ENCODE assay signal across 8 cellular contexts in the genomic region with DNA sequence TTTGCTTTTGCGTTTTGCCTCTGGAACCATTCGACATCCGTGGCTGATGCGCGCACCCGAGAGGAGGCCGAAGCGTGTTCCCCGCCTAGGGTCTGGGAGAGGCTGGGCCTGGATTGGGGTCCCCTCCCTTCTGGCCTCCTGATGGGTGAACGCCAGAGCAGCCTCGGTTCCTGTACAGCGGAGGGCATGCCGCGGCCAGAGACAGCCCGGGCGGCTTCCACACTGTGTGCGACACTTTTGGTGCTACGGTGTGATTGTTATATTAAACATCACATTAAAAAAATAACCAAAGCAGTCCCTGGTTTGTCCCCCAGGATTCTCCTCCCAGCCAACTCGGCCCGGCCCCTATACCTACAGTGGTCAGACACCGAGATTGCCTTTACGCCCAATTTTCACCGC. TPM values are rescaled to one million over a fixed set of nuclear protein-coding genes. Genes with fewer than 3 reads are reported as not detected.
DNase-seq lines count a peak whose midpoint lies in the region; ATAC-seq and TF ChIP-seq lines count a peak whose summit lies in the region.

No MANE protein-coding gene starts in this region.

- H3K27me3 ChIP-seq in HUES64 (ENCODE audit: insufficient read depth, low read length): peaks cover 100% of the 10 kb centered on the region

- H3K4me3 Mint-ChIP-seq in central memory CD8-positive, alpha-beta T cell: peak overlapping the region; percentile 59
- peak overlapping the region; percentile 71 to 88 (median 80) for H3K4me3 Mint-ChIP-seq in naive B cell

- peaks cover 3% of the 10 kb centered on the region; the same call in 1 of the 2 replicates for H3K9me3 ChIP-seq in HUES64 (ENCODE audit: insufficient read depth, low read depth, low read length)

- no peaks in the 10 kb centered on the region for H3K36me3 ChIP-seq in HUES64 (ENCODE audit: insufficient read depth, low read length)

- WGBS in HUES64: 73% methylated on average over 19 of the region's 23 CpGs

- TF ChIP-seq CTCF in AG10803 (conservative IDR thresholded peaks at IDR 0.05; ENCODE audit: low read length): no peak

- no peak overlapping the region for H3K9ac ChIP-seq in HUES64 (ENCODE audit: low read depth, low read length)

- no peaks in the 10 kb centered on the region for H3K9me3 Mint-ChIP-seq in central memory CD8-positive, alpha-beta T cell
- peaks cover 0 to 27% (median 5%) of the 10 kb centered on the region in 7 donors for H3K9me3 Mint-ChIP-seq in naive B cell

- no peak overlapping the region for H3K27ac ChIP-seq in HUES64 (ENCODE audit: low read depth, low read length)

- H3K4me1 Mint-ChIP-seq in central memory CD8-positive, alpha-beta T cell: peaks cover 33% of the 10 kb centered on the region
- peaks cover 25 to 39% (median 39%) of the 10 kb centered on the region in 3 donors for H3K4me1 Mint-ChIP-seq in naive B cell

- no peaks in the 10 kb centered on the region; the same call in 1 of the 2 replicates for H3K4me1 ChIP-seq in HUES64 (ENCODE audit: insufficient read depth, low read length)

- H3K27ac Mint-ChIP-seq in central memory CD8-positive, alpha-beta T cell (ENCODE audit: low read depth): no peak overlapping the region
- peak overlapping the region in 4 of 6 donors; percentile 78 to 98 (median 86) for H3K27ac Mint-ChIP-seq in naive B cell

- H3K27me3 Mint-ChIP-seq in central memory CD8-positive, alpha-beta T cell: peaks cover 82% of the 10 kb centered on the region
- peaks cover 44 to 77% (median 59%) of the 10 kb centered on the region in 3 donors for H3K27me3 Mint-ChIP-seq in naive B cell

- peaks cover 31% of the 10 kb centered on the region for H3K36me3 Mint-ChIP-seq in central memory CD8-positive, alpha-beta T cell (ENCODE audit: insufficient read depth)
- H3K36me3 Mint-ChIP-seq in naive B cell: peaks cover 0 to 8% of the 10 kb centered on the region in 2 donors

- ATAC-seq in central memory CD8-positive, alpha-beta T cell (replicated peaks; ENCODE audit: extremely low read depth, poor library complexity, severe bottlenecking): no peak
- peak; percentile 23 to 30 for ATAC-seq in naive B cell (ENCODE audit: low read depth in 2 of 2)

- DNase-seq in AG10803 (ENCODE audit: low read depth) (no peak), naive B cell (no peak), activated gamma-delta T cell treated with Interleukin-2 at 50 U/mL for 16 hours (no peak), C1 segment of cervical spinal cord (lab: John Stamatoyannopoulos, UW) (no peak), NCI-H2029 treated with DMSO at 0.1 percent for 48 hours (lab: John Stamatoyannopoulos, UW) (no peak), NCI-H2081 (lab: John Stamatoyannopoulos, UW) (no peak)
- DNase-seq in central memory CD8-positive, alpha-beta T cell (ENCODE audit: low spot score in 2 of 2): no peak

- H3K4me3 ChIP-seq in AG10803 (ENCODE audit: low read length) (peak overlapping the region; percentile 87), HUES64 (ENCODE audit: low read length) (peak overlapping the region; percentile 50; the same call in 1 of the 2 replicates)

RNA-seq across cellular contexts. Expression of gene HOXA7, which starts 3.7 kb away (rescaled TPM):
- polyA plus RNA-seq in HUES64 (2013, experiment 1 of 2): 2.0 TPM
- 7.4 TPM for polyA plus RNA-seq in HUES64 (2013, experiment 2 of 2)
- polyA plus RNA-seq in naive B cell (ENCODE audit: low read depth in 6 of 6): not detected

RNA-seq across cellular contexts. Expression of gene HOXA9, which starts 5.2 kb away (rescaled TPM):
- 2.2 TPM for polyA plus RNA-seq in HUES64 (2013, experiment 1 of 2)
- 2.6 TPM for polyA plus RNA-seq in HUES64 (2013, experiment 2 of 2)
- polyA plus RNA-seq in naive B cell (ENCODE audit: low read depth in 6 of 6): not detected

RNA-seq across cellular contexts. Expression of gene HOXA3, which starts 7.8 kb away (rescaled TPM):
- 1.7 TPM for polyA plus RNA-seq in HUES64 (2013, experiment 1 of 2)
- polyA plus RNA-seq in HUES64 (2013, experiment 2 of 2): 6.0 TPM
- not detected for polyA plus RNA-seq in naive B cell (ENCODE audit: low read depth in 6 of 6)

RNA-seq across cellular contexts. Expression of gene HOXA6, which starts 12.6 kb away (rescaled TPM):
- polyA plus RNA-seq in HUES64 (2013, experiment 1 of 2): 0.20 TPM
- polyA plus RNA-seq in HUES64 (2013, experiment 2 of 2): 1.0 TPM
- not detected for polyA plus RNA-seq in naive B cell (ENCODE audit: low read depth in 6 of 6)

RNA-seq across cellular contexts. Expression of gene HOXA10, which starts 14.0 kb away (rescaled TPM):
- 1.2 TPM for polyA plus RNA-seq in HUES64 (2013, experiment 1 of 2)
- 1.7 TPM for polyA plus RNA-seq in HUES64 (2013, experiment 2 of 2)
- polyA plus RNA-seq in naive B cell (ENCODE audit: low read depth in 6 of 6): not detected
